16 cellular contexts compared by ENCODE assay signal in the genomic region with DNA sequence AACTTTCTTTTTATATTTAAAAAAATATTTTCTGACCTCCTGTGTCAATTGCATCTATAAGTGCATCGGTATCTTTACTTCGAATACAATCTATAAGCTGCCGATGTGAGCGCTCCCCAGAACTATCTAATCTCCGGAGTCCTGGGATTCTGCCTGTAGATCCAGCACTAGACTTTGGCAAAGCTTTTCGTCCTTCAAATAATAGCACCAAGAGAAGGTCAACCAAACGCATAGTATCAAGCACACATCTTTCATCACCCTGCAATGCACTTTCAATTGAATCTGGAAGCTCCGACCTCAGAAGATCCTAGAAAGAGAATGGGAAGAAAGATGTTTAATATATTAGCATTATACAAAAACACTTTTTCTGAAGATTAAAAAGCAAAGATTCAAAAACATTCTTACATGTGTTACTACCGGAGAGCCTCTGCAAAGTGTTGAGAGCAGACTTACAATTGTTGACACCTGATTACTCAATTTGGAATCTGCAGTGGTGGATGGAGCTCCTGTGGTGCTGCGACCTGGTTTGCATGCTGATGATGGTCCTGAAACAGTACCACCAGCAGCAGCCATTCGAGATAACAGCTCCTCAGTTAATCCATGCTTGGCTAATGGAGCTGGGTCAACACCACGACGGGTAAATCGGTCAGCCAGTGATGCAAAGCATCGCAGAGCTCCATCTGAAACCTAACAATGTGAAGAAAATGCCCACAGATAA. TPM values are rescaled to one million over a fixed set of nuclear protein-coding genes. Genes with fewer than 3 reads are reported as not detected.
DNase-seq lines count a peak whose midpoint lies in the region; ATAC-seq, FAIRE-seq and TF ChIP-seq lines count a peak whose summit lies in the region.
"Had no signal": no experiment of that assay in that cellular context is flagged by ENCODE, and none has a peak within 500 bp of the region (broad histone marks: within the 10 kb centered on the region; RNA-seq: fewer than 3 reads in every experiment).

No MANE protein-coding gene starts in this region.

- H3K9me3 ChIP-seq in HepG2 (ENCODE audit: low read length), result no peaks in the 10 kb centered on the region
- no peaks in the 10 kb centered on the region for H3K9me3 ChIP-seq in right lobe of liver
- H3K9me3 ChIP-seq in IMR-90 (ENCODE audit: control insufficient read depth, insufficient read depth, low read length), result no peaks in the 10 kb centered on the region
- H3K9me3 ChIP-seq in endothelial cell of umbilical vein (replicated peaks; ENCODE audit: control insufficient read depth, insufficient read depth, low read length), result no peaks in the 10 kb centered on the region
- H3K9me3 ChIP-seq in T-helper 17 cell (ENCODE audit: control insufficient read depth, low read length, poor library complexity, severe bottlenecking), result no peaks in the 10 kb centered on the region
- H3K9me3 ChIP-seq: A549, BE2C had no signal

- no peak overlapping the region for H4K91ac ChIP-seq in IMR-90 (ENCODE audit: insufficient read depth, low read depth, low read length)

- no peak overlapping the region for H3K14ac ChIP-seq in IMR-90 (replicated peaks; ENCODE audit: low read depth, low read length)

- H4K8ac ChIP-seq in IMR-90 (ENCODE audit: low read depth in 2 of 2, low read length in 2 of 2), result no peak overlapping the region

- no peak overlapping the region for H3K18ac ChIP-seq in IMR-90 (ENCODE audit: low read depth, low read length)

- dilution Hi-C loops in IMR-90 (cut with HindIII; ENCODE audit: low sequenced_read_pairs, unreplicated experiment), result no loop called here
- dilution Hi-C loops in endothelial cell of umbilical vein (cut with MboI; ENCODE audit: extremely low pct_ligation_motif_present, low sequenced_read_pairs), result no loop called here

- no peak overlapping the region for H2BK20ac ChIP-seq in IMR-90 (ENCODE audit: low read depth, low read length)

- POLR2A ChIA-PET in HepG2 (lab: Yijun Ruan, JAX) (interaction anchor here (0.6 kb wide), 1 partner anchor 7 kb away, joined by 3 read pairs; no protein-coding TSS in a partner anchor), IMR-90 (lab: Charles Lee; ENCODE audit: unreplicated experiment) (no interaction called here), endothelial cell of umbilical vein (lab: Charles Lee) (no interaction called here)

- H4K5ac ChIP-seq in IMR-90 (ENCODE audit: low read depth, low read length), result no peak overlapping the region

- no peak overlapping the region; the same call in 1 of the 2 replicates for H3K23ac ChIP-seq in IMR-90 (ENCODE audit: low read depth, low read length)

- TF ChIP-seq EP300 in HepG2 (IDR thresholded peaks at IDR 0.05; ENCODE audit: low read depth in 2 of 2, low read length in 2 of 2) (no peak), HepG2 (CRISPR knock-in tag; IDR thresholded peaks at IDR 0.05; ENCODE audit: borderline replicate concordance) (no peak)

- H2BK15ac ChIP-seq in IMR-90 (ENCODE audit: low read depth, low read length), result no peak overlapping the region

- no peak overlapping the region for H3K27ac Mint-ChIP-seq in T-helper 17 cell
- H3K27ac Mint-ChIP-seq: CD4-positive, alpha-beta memory T cell; GM23338 had no signal

- H2AK9ac ChIP-seq in IMR-90 (replicated peaks; ENCODE audit: low read depth, low read length, poor library complexity), result no peak overlapping the region

- H3K36me3 Mint-ChIP-seq in T-helper 17 cell (ENCODE audit: low read depth), result peaks cover 7% of the 10 kb centered on the region

- H2AFZ ChIP-seq in HepG2 (ENCODE audit: low read length) (no peak overlapping the region), IMR-90 (replicated peaks; ENCODE audit: low read length, poor library complexity) (no peak overlapping the region), endothelial cell of umbilical vein (ENCODE audit: low read depth, low read length) (no peak overlapping the region)
- H2AFZ ChIP-seq: GM23338 had no signal

- no peak overlapping the region for H3K56ac ChIP-seq in IMR-90 (ENCODE audit: extremely low read depth, insufficient read depth, low read length)

- in situ Hi-C loops in HepG2 (cut with HindIII; ENCODE audit: extremely low pct_ligation_motif_present, low pct_unique_long_range_greater_than_20kb), result no loop called here
- in situ Hi-C loops in IMR-90 (cut with MboI; ENCODE audit: low sequenced_read_pairs), result no loop called here

- H3K4me1 ChIP-seq in HepG2 (ENCODE audit: insufficient read depth, low read length) (no peaks in the 10 kb centered on the region), right lobe of liver (no peaks in the 10 kb centered on the region), IMR-90 (ENCODE audit: control insufficient read depth, insufficient read depth, low read length) (peaks cover 6% of the 10 kb centered on the region), endothelial cell of umbilical vein (ENCODE audit: control insufficient read depth, extremely low read depth, insufficient read depth, low read length) (no peaks in the 10 kb centered on the region)
- H3K4me1 ChIP-seq: BE2C had no signal

- TF ChIP-seq RAD21 in HepG2 (CRISPR knock-in tag; IDR thresholded peaks at IDR 0.05) (no peak), IMR-90 (IDR thresholded peaks at IDR 0.05; ENCODE audit: low read length) (no peak)

- peaks cover 2% of the 10 kb centered on the region for H3K4me1 Mint-ChIP-seq in T-helper 17 cell
- H3K4me1 Mint-ChIP-seq: GM23338, H9 had no signal

- H3K4me3 Mint-ChIP-seq in T-helper 17 cell, result no peak overlapping the region
- H3K4me3 Mint-ChIP-seq: CD4-positive, alpha-beta memory T cell; GM23338; H9 had no signal

- no peak overlapping the region for H3K27ac ChIP-seq in HepG2 (ENCODE audit: extremely low read length, insufficient read depth, low read length)
- H3K27ac ChIP-seq in right lobe of liver, result no peak overlapping the region
- no peak overlapping the region for H3K27ac ChIP-seq in IMR-90 (ENCODE audit: insufficient read depth, low read length)
- H3K27ac ChIP-seq in endothelial cell of umbilical vein (ENCODE audit: insufficient read depth, low read depth, low read length), result no peak overlapping the region
- H3K27ac ChIP-seq: A549, C4-2B had no signal

- ATAC-seq in HepG2 (no peak), right lobe of liver (no peak), IMR-90 (ENCODE audit: low read depth) (no peak), T-helper 17 cell (no peak)
- ATAC-seq: A549, GM23338 had no signal

- H3K79me1 ChIP-seq in IMR-90 (ENCODE audit: low read depth in 1 of 2, low read length in 2 of 2), result peaks cover 27 to 48% of the 10 kb centered on the region in 2 experiments

- H3K9ac ChIP-seq in HepG2 (ENCODE audit: insufficient read depth, low read depth, low read length), result no peak overlapping the region
- no peak overlapping the region for H3K9ac ChIP-seq in IMR-90 (ENCODE audit: low read depth, low read length)
- H3K9ac ChIP-seq in endothelial cell of umbilical vein (replicated peaks; ENCODE audit: extremely low read depth, insufficient read depth, low read length), result no peak overlapping the region

- H4K20me1 ChIP-seq in HepG2 (ENCODE audit: insufficient read depth, low read length), result peaks cover under 1% of the 10 kb centered on the region; the same call in 1 of the 2 replicates
- H4K20me1 ChIP-seq in IMR-90 (ENCODE audit: insufficient read depth, low read length), result peaks cover 7% of the 10 kb centered on the region
- H4K20me1 ChIP-seq in endothelial cell of umbilical vein (replicated peaks; ENCODE audit: control insufficient read depth, extremely low read depth, insufficient read depth, low read length), result no peaks in the 10 kb centered on the region

- intact Hi-C loops in HepG2 (cut with micrococcal nuclease; ENCODE audit: unreplicated experiment) (no loop called here), right lobe of liver (cut with DNase I) (no loop called here), IMR-90 (cut with micrococcal nuclease) (no loop called here), endothelial cell of umbilical vein (cut with micrococcal nuclease) (loop anchor here (5.0 kb wide), 1 partner anchor 154 kb away; no protein-coding TSS in a partner anchor)

- H3K27me3 Mint-ChIP-seq in T-helper 17 cell, result no peaks in the 10 kb centered on the region
- H3K27me3 Mint-ChIP-seq: CD4-positive, alpha-beta memory T cell had no signal

- H3K36me3 ChIP-seq in HepG2 (replicated peaks in 1 of 2; ENCODE audit: control insufficient read depth in 1 of 2, insufficient read depth in 2 of 2, low read length in 2 of 2) (peaks cover 49 to 83% of the 10 kb centered on the region in 2 experiments), right lobe of liver (peaks cover 6 to 94% (median 41%) of the 10 kb centered on the region in 4 donors), IMR-90 (ENCODE audit: control insufficient read depth, insufficient read depth, low read length) (peaks cover 37% of the 10 kb centered on the region), endothelial cell of umbilical vein (ENCODE audit: control insufficient read depth in 2 of 2, extremely low read depth in 1 of 2, insufficient read depth in 2 of 2, low read length in 2 of 2) (peaks cover 10 to 11% of the 10 kb centered on the region in 2 experiments)

- H3K4me3 ChIP-seq in HepG2 (replicated peaks in 1 of 3; ENCODE audit: insufficient read depth in 1 of 3, low read depth in 2 of 3, low read length in 3 of 3) (no peak overlapping the region), right lobe of liver (no peak overlapping the region), IMR-90 (ENCODE audit: insufficient read depth, low read depth, low read length) (no peak overlapping the region), endothelial cell of umbilical vein (replicated peaks in 1 of 3; ENCODE audit: insufficient read depth in 1 of 3, low read depth in 1 of 3, low read length in 3 of 3) (no peak overlapping the region)
- H3K4me3 ChIP-seq: A549, GM23338 had no signal

- no peak overlapping the region for H2AK5ac ChIP-seq in IMR-90 (ENCODE audit: low read depth, low read length)

- BruUV-seq in HepG2 (replicated peaks; lab: Mats Ljungman, UMichigan), result TSS peak; percentile 31
- TSS peak; percentile 77 for BruUV-seq in IMR-90 (replicated peaks; lab: Mats Ljungman, UMichigan)
- BruUV-seq in endothelial cell of umbilical vein (replicated peaks; lab: Mats Ljungman, UMichigan), result TSS peak; percentile 9

- H3K79me2 ChIP-seq in HepG2 (ENCODE audit: insufficient read depth, low read length), result peaks cover 2% of the 10 kb centered on the region
- H3K79me2 ChIP-seq in endothelial cell of umbilical vein (ENCODE audit: control insufficient read depth, insufficient read depth, low read length), result peaks cover 2% of the 10 kb centered on the region

- no peak for TF ChIP-seq CTCF in HepG2 (CRISPR knock-in tag; IDR thresholded peaks at IDR 0.05)
- no peak for TF ChIP-seq CTCF in right lobe of liver (IDR thresholded peaks at IDR 0.05)
- no peak for TF ChIP-seq CTCF in IMR-90 (conservative IDR thresholded peaks at IDR 0.05; ENCODE audit: low read depth, low read length)
- TF ChIP-seq CTCF in endothelial cell of umbilical vein (IDR thresholded peaks at IDR 0.05; ENCODE audit: extremely low read depth in 1 of 2, insufficient read depth in 1 of 2, low read depth in 1 of 2, low read length in 2 of 2), result no peak

- WGBS in HepG2 (ENCODE audit: low lambda C conversion rate), result 98% methylated on average over 15 of the region's 15 CpGs
- WGBS in right lobe of liver (ENCODE audit: insufficient coverage, low coverage, low lambda C conversion rate, missing lambda C conversion rate), result 86% methylated on average over 14 of the region's 15 CpGs
- 93% methylated on average over 7 of the region's 15 CpGs; no CpG with 5 or more reads in 1 of the 2 experiments for WGBS in IMR-90 (ENCODE audit: extremely low coverage in 2 of 2, insufficient read length in 1 of 2), 2 experiments

- H3K4ac ChIP-seq in IMR-90 (ENCODE audit: low read depth, low read length), result no peak overlapping the region

- H3K4me2 ChIP-seq in HepG2 (ENCODE audit: low read depth, low read length) (no peak overlapping the region), IMR-90 (ENCODE audit: low read depth, low read length) (no peak overlapping the region), endothelial cell of umbilical vein (ENCODE audit: insufficient read depth, low read length) (no peak overlapping the region)
- H3K4me2 ChIP-seq: A549, GM23338 had no signal

- FAIRE-seq in HepG2 (lab: Jason Lieb, UNC), result no peak
- no peak for FAIRE-seq in endothelial cell of umbilical vein (lab: Jason Lieb, UNC)
- FAIRE-seq: A549, G401.6, GM12891 had no signal

- H3K27me3 ChIP-seq in HepG2 (ENCODE audit: control insufficient read depth in 1 of 2, insufficient read depth in 2 of 2, low read length in 2 of 2), result no peaks in the 10 kb centered on the region
- H3K27me3 ChIP-seq in right lobe of liver, result no peaks in the 10 kb centered on the region
- no peaks in the 10 kb centered on the region for H3K27me3 ChIP-seq in IMR-90 (ENCODE audit: control insufficient read depth, insufficient read depth, low read length)
- H3K27me3 ChIP-seq in endothelial cell of umbilical vein (ENCODE audit: control insufficient read depth in 2 of 2, insufficient read depth in 2 of 2, low read length in 2 of 2), result no peaks in the 10 kb centered on the region
- H3K27me3 ChIP-seq: BE2C had no signal

- CTCF ChIA-PET in HepG2 (lab: Yijun Ruan, JAX; ENCODE audit: low intra/inter-chr PET ratio, low total read pairs) (no interaction called here), IMR-90 (lab: Yijun Ruan, JAX) (no interaction called here), endothelial cell of umbilical vein (lab: Charles Lee) (interaction anchor here (1.2 kb wide), 1 partner anchor 34 kb away, joined by 3 read pairs; a partner anchor contains a TSS)

- peaks cover 5% of the 10 kb centered on the region for H3K9me1 ChIP-seq in IMR-90 (ENCODE audit: insufficient read depth, low read length)
- no peaks in the 10 kb centered on the region for H3K9me1 ChIP-seq in endothelial cell of umbilical vein (replicated peaks; ENCODE audit: control insufficient read depth, extremely low read depth, insufficient read depth, low read length)

- TF ChIP-seq POLR2A in HepG2 (IDR thresholded peaks at IDR 0.05; ENCODE audit: insufficient read depth in 1 of 2, low read depth in 2 of 2, low read length in 2 of 2) (no peak), right lobe of liver (IDR thresholded peaks at IDR 0.05) (no peak), IMR-90 (IDR thresholded peaks at IDR 0.05; ENCODE audit: low read depth, low read length) (no peak), endothelial cell of umbilical vein (IDR thresholded peaks at IDR 0.05; ENCODE audit: low read depth, low read length) (no peak)

- no peak overlapping the region for H2BK120ac ChIP-seq in IMR-90 (ENCODE audit: low read depth, low read length)

- DNase-seq in HepG2 (ENCODE audit: low spot score) (no peak), right lobe of liver (no peak), IMR-90 (no peak), endothelial cell of umbilical vein (ENCODE audit: low read depth, low spot score) (no peak), NCI-H82 (lab: John Stamatoyannopoulos, UW) (no peak), T-helper 17 cell (no peak), mesenteric fat pad (ENCODE audit: low spot score) (no peak)
- DNase-seq: BE2C; CD4-positive, alpha-beta memory T cell; DMS79; H9 had no signal

- no peak overlapping the region for H2BK5ac ChIP-seq in IMR-90 (ENCODE audit: low read depth, low read length, poor library complexity, severe bottlenecking)

RNA-seq across cellular contexts. Expression of a gene that starts 34.3 kb away (rescaled TPM):
- 560 and 761 TPM in 2 replicates for total RNA-seq in HepG2 (2016; rRNA removed; fragmentation: Illumina TruSeq; extraction: Trizol)
- 152 and 185 TPM in 2 replicates for total RNA-seq in HepG2 (2016; cell fraction: cytosol; rRNA removed; fragmentation: Illumina TruSeq; extraction: Trizol; ENCODE audit: low read depth)
- 547 and 739 TPM in 2 replicates for total RNA-seq in HepG2 (2016; cell fraction: insoluble cytoplasmic fraction; rRNA removed; fragmentation: Illumina TruSeq; extraction: Trizol)
- 193 and 217 TPM in 2 replicates for total RNA-seq in HepG2 (2016; cell fraction: membrane; rRNA removed; fragmentation: Illumina TruSeq; extraction: Trizol)
- total RNA-seq in HepG2 (2016; cell fraction: nucleus; rRNA removed; fragmentation: Illumina TruSeq; extraction: Trizol), result 529 and 592 TPM in 2 replicates
- 251 and 312 TPM in 2 replicates for polyA plus RNA-seq in HepG2 (2011; rRNA removed)
- 136 and 176 TPM in 2 replicates for polyA plus RNA-seq in HepG2 (2011; cell fraction: cytosol; rRNA removed)
- 261 and 311 TPM in 2 replicates for polyA plus RNA-seq in HepG2 (2011; cell fraction: nucleus; rRNA removed)
- 201 and 210 TPM in 2 replicates for polyA plus RNA-seq in HepG2 (2012)
- 18.3 and 18.5 TPM in 2 replicates for polyA plus RNA-seq in HepG2 (2016; cell fraction: cytosol; fragmentation: Illumina TruSeq; extraction: Trizol; ENCODE audit: low read depth)
- 345 and 361 TPM in 2 replicates for polyA plus RNA-seq in HepG2 (2016; cell fraction: insoluble cytoplasmic fraction; fragmentation: Illumina TruSeq; extraction: Trizol; ENCODE audit: low read depth)
- 42.8 and 42.9 TPM in 2 replicates for polyA plus RNA-seq in HepG2 (2016; cell fraction: membrane; fragmentation: Illumina TruSeq; extraction: Trizol; ENCODE audit: low read depth)
- 433 and 489 TPM in 2 replicates for polyA plus RNA-seq in HepG2 (2016; cell fraction: nucleus; fragmentation: Illumina TruSeq; extraction: Trizol; ENCODE audit: insufficient read depth, low read depth)
- 372 and 1,089 TPM in 2 replicates for polyA minus RNA-seq in HepG2 (2011; rRNA and poly(A)+ RNA removed; ENCODE audit: low replicate concordance)
- 426 and 459 TPM in 2 replicates for polyA minus RNA-seq in HepG2 (2011; cell fraction: cytosol; rRNA and poly(A)+ RNA removed)
- 772 and 919 TPM in 2 replicates for polyA minus RNA-seq in HepG2 (2011; cell fraction: nucleus; rRNA and poly(A)+ RNA removed)
- 100 to 1,000 TPM in 5 of 6 experiments, 10 to 100 TPM in 1; 77.2 to 167 (median 119) TPM for total RNA-seq in right lobe of liver
- total RNA-seq in IMR-90 (2012; rRNA removed), result 222 and 228 TPM in 2 replicates
- polyA plus RNA-seq in IMR-90 (2012; rRNA removed), result 48.5 and 48.8 TPM in 2 replicates
- 7.8 and 13.6 TPM in 2 replicates for polyA plus RNA-seq in IMR-90 (2012; cell fraction: cytosol; rRNA removed)
- polyA plus RNA-seq in IMR-90 (2012; cell fraction: nucleus; rRNA removed; ENCODE audit: low replicate concordance), result 22.3 and 106 TPM in 2 replicates
- 173 and 181 TPM in 2 replicates for total RNA-seq in endothelial cell of umbilical vein
- polyA plus RNA-seq in endothelial cell of umbilical vein, result 57.9 and 67.9 TPM in 2 replicates
- polyA plus RNA-seq in endothelial cell of umbilical vein (2011; cell fraction: cytosol; rRNA removed), result 63.2 and 68.4 TPM in 2 replicates
- 204 and 228 TPM in 2 replicates for polyA plus RNA-seq in endothelial cell of umbilical vein (2011; cell fraction: nucleus; rRNA removed)
- 92.7 and 124 TPM in 2 replicates for polyA plus RNA-seq in endothelial cell of umbilical vein (2012)
- polyA minus RNA-seq in endothelial cell of umbilical vein, result 369 and 421 TPM in 2 replicates
- polyA minus RNA-seq in endothelial cell of umbilical vein (2011; cell fraction: cytosol; rRNA and poly(A)+ RNA removed), result 126 TPM
- polyA minus RNA-seq in endothelial cell of umbilical vein (2011; cell fraction: nucleus; rRNA and poly(A)+ RNA removed), result 236 and 340 TPM in 2 replicates
- total RNA-seq in T-helper 17 cell, result 100 to 1,000 TPM; 170 to 181 TPM
- 164 TPM for total RNA-seq in mesenteric fat pad
